In the genomic region with DNA sequence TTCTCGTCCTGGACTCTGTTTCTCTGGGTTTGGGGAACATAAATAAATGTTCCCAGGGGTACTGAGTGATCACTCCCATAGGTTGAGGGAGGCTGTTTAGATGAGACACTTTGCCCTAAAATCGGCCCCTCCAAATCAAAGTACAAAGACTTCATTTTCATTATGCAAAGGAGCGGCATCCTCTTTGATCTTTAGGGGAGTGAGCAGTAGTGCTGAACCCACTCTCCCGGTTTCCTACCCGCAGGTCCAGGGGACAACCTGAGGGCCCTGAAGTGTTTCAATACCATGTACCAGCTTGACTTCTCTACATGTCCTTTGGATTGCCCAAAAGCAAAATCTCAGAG, we compare ENCODE assay signal across 1 cellular context.
TF ChIP-seq lines count a peak whose summit lies in the region.

No MANE protein-coding gene starts in this region.

TF ChIP-seq in GM23338, 12 proteins besides CTCF, POLR2A, EP300 and RAD21:
- peak; percentile 80 for TF ChIP-seq EZH2 (IDR thresholded peaks at IDR 0.05; ENCODE audit: low read depth, unreplicated experiment)
- TF ChIP-seq ZNF331 (CRISPR knock-in tag; IDR thresholded peaks at IDR 0.05; ENCODE audit: low read depth) = no peak
